Comparison of ENCODE assay signal across 21 cellular contexts in the genomic region with DNA sequence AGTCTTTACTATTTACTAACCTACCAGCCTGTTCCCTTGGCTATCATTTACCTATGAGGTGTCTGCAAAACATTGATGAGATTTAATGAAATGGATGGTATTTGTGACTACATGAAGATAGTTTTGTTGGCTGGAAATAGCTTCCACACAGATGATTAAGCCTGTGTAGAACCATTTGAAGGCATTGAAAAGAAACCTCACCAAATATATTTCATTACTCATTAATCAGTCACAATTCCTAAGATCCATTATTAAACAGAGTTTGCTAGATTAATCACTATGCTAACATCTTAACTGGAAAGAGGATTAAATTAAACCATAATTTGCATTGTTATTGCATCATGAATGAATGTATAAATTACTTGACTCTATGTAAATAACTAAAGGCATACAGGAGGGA.
DNase-seq lines count a peak whose midpoint lies in the region; ATAC-seq, FAIRE-seq and TF ChIP-seq lines count a peak whose summit lies in the region.
"Had no signal": no experiment of that assay in that cellular context is flagged by ENCODE, and none has a peak within 500 bp of the region (broad histone marks: within the 10 kb centered on the region; RNA-seq: fewer than 3 reads in every experiment).

No MANE protein-coding gene starts in this region.

- no peaks in the 10 kb centered on the region for H3K9me3 ChIP-seq in A549
- H3K9me3 ChIP-seq: BLaER1, Caco-2 had no signal

- no peak for TF ChIP-seq RAD21 in A549 (conservative IDR thresholded peaks at IDR 0.05 in 1 of 2, IDR thresholded peaks at IDR 0.05 in 1 of 2)

- H3K4me3 Mint-ChIP-seq in nephron progenitor cell: no peak overlapping the region
- H3K4me3 Mint-ChIP-seq: B cell; CD4-positive, CD25-positive, alpha-beta regulatory T cell; CD8-positive, alpha-beta T cell; GM23338; H9 had no signal

- in situ Hi-C loops in GM13977 (cut with MboI; ENCODE audit: low pct_unique_long_range_greater_than_20kb, low sequenced_read_pairs, unreplicated experiment): no loop called here

- H3K4me2 ChIP-seq in A549: no peak overlapping the region
- H3K4me2 ChIP-seq: BLaER1, GM23338 had no signal

- no peak overlapping the region for H3K27ac Mint-ChIP-seq in nephron progenitor cell
- H3K27ac Mint-ChIP-seq: B cell; CD4-positive, CD25-positive, alpha-beta regulatory T cell; CD8-positive, alpha-beta T cell; GM23338; H9 had no signal

- no peaks in the 10 kb centered on the region for H3K4me1 ChIP-seq in A549
- H3K4me1 ChIP-seq: BLaER1, Caco-2 had no signal

- FAIRE-seq in A549 (lab: Jason Lieb, UNC): peak; percentile 49
- FAIRE-seq in bronchial epithelial cell (lab: Jason Lieb, UNC): no peak
- FAIRE-seq: G401.6, GM12892 had no signal

- TF ChIP-seq POLR2A in A549 (IDR thresholded peaks at IDR 0.05; ENCODE audit: low read length): no peak
- no peak for TF ChIP-seq POLR2A in lower leg skin (IDR thresholded peaks at IDR 0.05)

- peaks cover 12% of the 10 kb centered on the region for H3K9me3 Mint-ChIP-seq in nephron progenitor cell
- H3K9me3 Mint-ChIP-seq: GM23338 had no signal

- TF ChIP-seq EP300 in A549 (IDR thresholded peaks at IDR 0.05): no peak

- H3K27me3 Mint-ChIP-seq in nephron progenitor cell (ENCODE audit: low read depth, poor library complexity): no peaks in the 10 kb centered on the region
- H3K27me3 Mint-ChIP-seq: B cell; CD4-positive, CD25-positive, alpha-beta regulatory T cell had no signal

- CTCF ChIA-PET in A549 (lab: Yijun Ruan, JAX): no interaction called here

- H3K27me3 ChIP-seq in bronchial epithelial cell (ENCODE audit: control insufficient read depth, insufficient read depth, low read length): no peaks in the 10 kb centered on the region
- H3K27me3 ChIP-seq: BLaER1 had no signal

- intact Hi-C loops in lower leg skin (cut with DNase I; ENCODE audit: low total_unique reads): no loop called here

- H3K4me3 ChIP-seq in A549: no peak overlapping the region
- H3K4me3 ChIP-seq in bronchial epithelial cell (ENCODE audit: low read depth, low read length): no peak overlapping the region
- no peak overlapping the region for H3K4me3 ChIP-seq in lower leg skin (ENCODE audit: low read depth, poor library complexity, severe bottlenecking)
- H3K4me3 ChIP-seq: BLaER1, GM23338 had no signal

- POLR2A ChIA-PET in A549 (lab: Yijun Ruan, JAX): no interaction called here

- no peak for DNase-seq in A549 (ENCODE audit: low read depth in 1 of 2, low spot score in 1 of 2)
- DNase-seq in bronchial epithelial cell (ENCODE audit: low read depth): peak; percentile 83
- peak; percentile 63 for DNase-seq in renal cortical epithelial cell (ENCODE audit: low read depth)
- DNase-seq in GM13977 (ENCODE audit: low spot score): no peak
- no peak for DNase-seq in lower leg skin (ENCODE audit: low spot score in 2 of 2)
- DNase-seq in nephron progenitor cell: no peak
- DNase-seq: 8988T; Caco-2; CD4-positive, CD25-positive, alpha-beta regulatory T cell; CD8-positive, alpha-beta T cell; DMS153; DND-41; H9 had no signal

- no peaks in the 10 kb centered on the region for H3K4me1 Mint-ChIP-seq in nephron progenitor cell
- H3K4me1 Mint-ChIP-seq: B cell; CD4-positive, CD25-positive, alpha-beta regulatory T cell; GM23338; H9 had no signal

- no peak overlapping the region for H3K27ac ChIP-seq in A549
- H3K27ac ChIP-seq: BLaER1, C4-2B had no signal

- ATAC-seq in A549 (no peak), esophagus mucosa (peak; percentile 84)
- ATAC-seq: CD8-positive, alpha-beta T cell; GM23338; HCT116 had no signal

- H3K36me3 ChIP-seq in bronchial epithelial cell (ENCODE audit: control insufficient read depth, insufficient read depth, low read length): no peaks in the 10 kb centered on the region
- H3K36me3 ChIP-seq: BLaER1 had no signal

- H3K36me3 Mint-ChIP-seq in nephron progenitor cell (ENCODE audit: low read depth): no peaks in the 10 kb centered on the region
- H3K36me3 Mint-ChIP-seq: CD4-positive, CD25-positive, alpha-beta regulatory T cell; CD8-positive, alpha-beta T cell had no signal

- TF ChIP-seq CTCF in A549 (IDR thresholded peaks at IDR 0.05): no peak
- no peak for TF ChIP-seq CTCF in bronchial epithelial cell (IDR thresholded peaks at IDR 0.05; ENCODE audit: insufficient read depth, low read length, severe bottlenecking)
- TF ChIP-seq CTCF in GM13977 (IDR thresholded peaks at IDR 0.05; ENCODE audit: extremely low read depth, insufficient read depth, missing control alignments): no peak
- TF ChIP-seq CTCF in lower leg skin (IDR thresholded peaks at IDR 0.05): no peak
- TF ChIP-seq CTCF in nephron progenitor cell (IDR thresholded peaks at IDR 0.05): no peak

TF ChIP-seq in A549, 52 proteins besides CTCF, POLR2A, EP300 and RAD21:
- no peak for TF ChIP-seq MAFK (IDR thresholded peaks at IDR 0.05; ENCODE audit: partially characterized antibody)
- no peak for TF ChIP-seq ZSCAN20 (CRISPR knock-in tag; IDR thresholded peaks at IDR 0.05)
- no peak for TF ChIP-seq EHMT2 (IDR thresholded peaks at IDR 0.05; ENCODE audit: low read depth)
- TF ChIP-seq, protein P1, sequence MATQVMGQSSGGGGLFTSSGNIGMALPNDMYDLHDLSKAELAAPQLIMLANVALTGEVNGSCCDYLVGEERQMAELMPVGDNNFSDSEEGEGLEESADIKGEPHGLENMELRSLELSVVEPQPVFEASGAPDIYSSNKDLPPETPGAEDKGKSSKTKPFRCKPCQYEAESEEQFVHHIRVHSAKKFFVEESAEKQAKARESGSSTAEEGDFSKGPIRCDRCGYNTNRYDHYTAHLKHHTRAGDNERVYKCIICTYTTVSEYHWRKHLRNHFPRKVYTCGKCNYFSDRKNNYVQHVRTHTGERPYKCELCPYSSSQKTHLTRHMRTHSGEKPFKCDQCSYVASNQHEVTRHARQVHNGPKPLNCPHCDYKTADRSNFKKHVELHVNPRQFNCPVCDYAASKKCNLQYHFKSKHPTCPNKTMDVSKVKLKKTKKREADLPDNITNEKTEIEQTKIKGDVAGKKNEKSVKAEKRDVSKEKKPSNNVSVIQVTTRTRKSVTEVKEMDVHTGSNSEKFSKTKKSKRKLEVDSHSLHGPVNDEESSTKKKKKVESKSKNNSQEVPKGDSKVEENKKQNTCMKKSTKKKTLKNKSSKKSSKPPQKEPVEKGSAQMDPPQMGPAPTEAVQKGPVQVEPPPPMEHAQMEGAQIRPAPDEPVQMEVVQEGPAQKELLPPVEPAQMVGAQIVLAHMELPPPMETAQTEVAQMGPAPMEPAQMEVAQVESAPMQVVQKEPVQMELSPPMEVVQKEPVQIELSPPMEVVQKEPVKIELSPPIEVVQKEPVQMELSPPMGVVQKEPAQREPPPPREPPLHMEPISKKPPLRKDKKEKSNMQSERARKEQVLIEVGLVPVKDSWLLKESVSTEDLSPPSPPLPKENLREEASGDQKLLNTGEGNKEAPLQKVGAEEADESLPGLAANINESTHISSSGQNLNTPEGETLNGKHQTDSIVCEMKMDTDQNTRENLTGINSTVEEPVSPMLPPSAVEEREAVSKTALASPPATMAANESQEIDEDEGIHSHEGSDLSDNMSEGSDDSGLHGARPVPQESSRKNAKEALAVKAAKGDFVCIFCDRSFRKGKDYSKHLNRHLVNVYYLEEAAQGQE (IDR thresholded peaks at IDR 0.05): no peak
- no peak for TF ChIP-seq POLR2AphosphoS2 (conservative IDR thresholded peaks at IDR 0.05; ENCODE audit: low read length)
- TF ChIP-seq RNF2 (IDR thresholded peaks at IDR 0.05; ENCODE audit: borderline replicate concordance, low read depth): no peak
- no peak for TF ChIP-seq CHD4 (IDR thresholded peaks at IDR 0.05; ENCODE audit: borderline replicate concordance)
- no peak for TF ChIP-seq SREBF2 (IDR thresholded peaks at IDR 0.05)
- no peak for TF ChIP-seq JUN (IDR thresholded peaks at IDR 0.05)
- no peak for TF ChIP-seq HOXA7 (CRISPR knock-in tag; IDR thresholded peaks at IDR 0.05)

Comparison
In these comparisons a context has a peak if more than half of its experiments do, and no peak if none do; other contexts are left out.
1. DNase-seq: peak in bronchial epithelial cell (single experiment) and renal cortical epithelial cell (single experiment); none in A549 (0 of 2), GM13977 (single experiment), lower leg skin (0 of 2) and nephron progenitor cell (single experiment).